In the genomic region with DNA sequence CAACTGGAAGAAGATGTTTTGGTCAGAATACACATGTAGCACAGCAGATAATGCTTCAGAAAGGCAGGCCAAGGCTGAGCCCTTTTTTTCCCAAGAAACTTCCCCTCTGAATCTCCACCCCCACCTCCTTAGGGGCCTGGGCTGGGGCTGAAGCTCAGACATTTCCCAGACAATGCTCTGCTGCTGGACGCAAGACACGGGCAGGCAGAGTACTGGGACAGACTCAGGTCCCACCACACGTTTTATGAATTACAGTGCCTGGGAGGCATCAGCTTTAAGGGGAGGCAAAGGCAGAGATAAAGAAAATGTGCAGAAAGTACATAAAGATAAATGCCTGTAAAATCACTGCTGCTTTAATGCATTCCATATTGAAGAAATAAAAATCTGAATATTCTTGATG, we compare ENCODE assay signal across 37 cellular contexts.
"Had no signal": no experiment of that assay in that cellular context is flagged by ENCODE, and none has a peak within 500 bp of the region (broad histone marks: within the 10 kb centered on the region; RNA-seq: fewer than 3 reads in every experiment).

No MANE protein-coding gene starts in this region.

- H3K27me3 Mint-ChIP-seq: activated naive CD8-positive, alpha-beta T cell treated with anti-CD3 and anti-CD28 coated beads for 36 hours; effector memory CD8-positive, alpha-beta T cell had no signal

- FAIRE-seq: endothelial cell of umbilical vein, TTC549, urothelium cell line had no signal

- H3K27me3 ChIP-seq: ascending aorta, gastroesophageal sphincter, right lobe of liver had no signal

- H3K4me1 Mint-ChIP-seq: activated naive CD8-positive, alpha-beta T cell treated with anti-CD3 and anti-CD28 coated beads for 36 hours; naive thymus-derived CD4-positive, alpha-beta T cell; stimulated activated effector memory CD8-positive, alpha-beta T cell treated with anti-CD3 and anti-CD28 coated beads, Interleukin-12 subunit alpha, Interleukin-12 subunit beta, amount 100 ng/mL, for 72 hours had no signal

- H3K27ac Mint-ChIP-seq: activated naive CD4-positive, alpha-beta T cell treated with anti-CD3 and anti-CD28 coated beads for 36 hours; activated naive CD8-positive, alpha-beta T cell treated with anti-CD3 and anti-CD28 coated beads for 36 hours; activated T-helper 1 cell treated with anti-CD3 and anti-CD28 coated beads, Interleukin-12 subunit alpha, Interleukin-12 subunit beta, Interleukin-2, Interleukin-4 antibody, amounts not matched to agents 30 ng/mL and 10 ng/mL and 1 ng/mL, durations not matched to agents 14 hours and 24 hours and 36 hours; effector memory CD8-positive, alpha-beta T cell; naive thymus-derived CD4-positive, alpha-beta T cell; stimulated activated effector memory CD8-positive, alpha-beta T cell treated with anti-CD3 and anti-CD28 coated beads, Interleukin-12 subunit alpha, Interleukin-12 subunit beta, amount 100 ng/mL, for 72 hours; stimulated activated naive CD8-positive, alpha-beta T cell treated with anti-CD3 and anti-CD28 coated beads, Interleukin-15, Interleukin-2, amounts not matched to agents 100 ng/mL and 50 ng/mL, for 24 hours; T-helper 1 cell treated with Interleukin-12 subunit alpha and Interleukin-12 subunit beta and Interleukin-4 antibody, amounts not matched to agents 30 μg/mL and 1 μg/mL, for 36 hours had no signal

- H3K36me3 ChIP-seq: adrenal gland, ascending aorta, gastroesophageal sphincter, right lobe of liver, thoracic aorta had no signal

- H3K4me3 Mint-ChIP-seq: activated naive CD4-positive, alpha-beta T cell treated with anti-CD3 and anti-CD28 coated beads for 36 hours; activated naive CD8-positive, alpha-beta T cell treated with anti-CD3 and anti-CD28 coated beads for 36 hours; activated T-helper 1 cell treated with anti-CD3 and anti-CD28 coated beads, Interleukin-12 subunit alpha, Interleukin-12 subunit beta, Interleukin-2, Interleukin-4 antibody, amounts not matched to agents 30 ng/mL and 10 ng/mL and 1 ng/mL, durations not matched to agents 14 hours and 24 hours and 36 hours; effector memory CD8-positive, alpha-beta T cell; naive thymus-derived CD4-positive, alpha-beta T cell; neural crest cell; stimulated activated effector memory CD8-positive, alpha-beta T cell treated with anti-CD3 and anti-CD28 coated beads, Interleukin-12 subunit alpha, Interleukin-12 subunit beta, amount 100 ng/mL, for 72 hours; stimulated activated naive CD8-positive, alpha-beta T cell treated with anti-CD3 and anti-CD28 coated beads, Interleukin-15, Interleukin-2, amounts not matched to agents 100 ng/mL and 50 ng/mL, for 24 hours; T-helper 1 cell treated with Interleukin-12 subunit alpha and Interleukin-12 subunit beta and Interleukin-4 antibody, amounts not matched to agents 30 μg/mL and 1 μg/mL, for 36 hours had no signal

- ATAC-seq: activated CD4-positive, CD25-positive, alpha-beta regulatory T cell treated with anti-CD3 and anti-CD28 coated beads, Interleukin-2, amount 50 U/mL, for 24 hours; effector memory CD8-positive, alpha-beta T cell; gastroesophageal sphincter; left lobe of liver; naive thymus-derived CD4-positive, alpha-beta T cell; right lobe of liver; stimulated activated effector memory CD8-positive, alpha-beta T cell treated with anti-CD3 and anti-CD28 coated beads, Interleukin-12 subunit alpha, Interleukin-12 subunit beta, amount 100 ng/mL, for 72 hours had no signal

- H3K27ac ChIP-seq: adrenal gland, ascending aorta, gastroesophageal sphincter, right lobe of liver, thoracic aorta, VCaP had no signal

- H3K36me3 Mint-ChIP-seq: activated naive CD8-positive, alpha-beta T cell treated with anti-CD3 and anti-CD28 coated beads for 36 hours; naive thymus-derived CD4-positive, alpha-beta T cell; stimulated activated effector memory CD8-positive, alpha-beta T cell treated with anti-CD3 and anti-CD28 coated beads, Interleukin-12 subunit alpha, Interleukin-12 subunit beta, amount 100 ng/mL, for 72 hours had no signal

- DNase-seq: activated CD4-positive, alpha-beta T cell treated with anti-CD3 and anti-CD28 coated beads for 48 hours; activated CD4-positive, alpha-beta T cell treated with anti-CD3 and anti-CD28 coated beads, Interleukin-2, amount 50 U/mL, for 48 hours; activated CD8-positive, alpha-beta memory T cell treated with anti-CD3 and anti-CD28 coated beads for 24 hours; activated effector memory CD4-positive, alpha-beta T cell treated with anti-CD3 and anti-CD28 coated beads, Interleukin-2, amount 50 U/mL, for 16 hours; activated naive CD4-positive, alpha-beta T cell treated with anti-CD3 and anti-CD28 coated beads for 36 hours; activated naive CD8-positive, alpha-beta T cell treated with anti-CD3 and anti-CD28 coated beads for 36 hours; adrenal gland; caudate nucleus; cortex of kidney; effector memory CD8-positive, alpha-beta T cell; head of caudate nucleus; hypothalamus; kidney glomerular epithelial cell; midbrain; naive thymus-derived CD4-positive, alpha-beta T cell; posterior cingulate gyrus; right lobe of liver; stimulated activated CD4-positive, alpha-beta T cell treated with anti-CD3 and anti-CD28 coated beads, Interleukin-2, amount 100 ng/mL, for 48 hours; SW 1271; T-helper 9 cell; trophoblast cell had no signal

- H3K9me3 ChIP-seq: adrenal gland, ascending aorta, gastroesophageal sphincter, right lobe of liver, thoracic aorta had no signal

- H3K4me3 ChIP-seq: adrenal gland, ascending aorta, gastroesophageal sphincter, lung, right lobe of liver, thoracic aorta had no signal

- H3K9me3 Mint-ChIP-seq: activated naive CD4-positive, alpha-beta T cell treated with anti-CD3 and anti-CD28 coated beads for 36 hours; activated naive CD8-positive, alpha-beta T cell treated with anti-CD3 and anti-CD28 coated beads for 36 hours; activated T-helper 1 cell treated with anti-CD3 and anti-CD28 coated beads, Interleukin-12 subunit alpha, Interleukin-12 subunit beta, Interleukin-2, Interleukin-4 antibody, amounts not matched to agents 30 ng/mL and 10 ng/mL and 1 ng/mL, durations not matched to agents 14 hours and 24 hours and 36 hours; brain; neural crest cell; stimulated activated naive CD8-positive, alpha-beta T cell treated with anti-CD3 and anti-CD28 coated beads, Interleukin-15, Interleukin-2, amounts not matched to agents 100 ng/mL and 50 ng/mL, for 24 hours; T-helper 1 cell treated with Interleukin-12 subunit alpha and Interleukin-12 subunit beta and Interleukin-4 antibody, amounts not matched to agents 30 μg/mL and 1 μg/mL, for 36 hours had no signal

- H3K4me1 ChIP-seq: adrenal gland, ascending aorta, gastroesophageal sphincter, right lobe of liver had no signal
